ENCODE assay signal across 8 cellular contexts in the genomic region with DNA sequence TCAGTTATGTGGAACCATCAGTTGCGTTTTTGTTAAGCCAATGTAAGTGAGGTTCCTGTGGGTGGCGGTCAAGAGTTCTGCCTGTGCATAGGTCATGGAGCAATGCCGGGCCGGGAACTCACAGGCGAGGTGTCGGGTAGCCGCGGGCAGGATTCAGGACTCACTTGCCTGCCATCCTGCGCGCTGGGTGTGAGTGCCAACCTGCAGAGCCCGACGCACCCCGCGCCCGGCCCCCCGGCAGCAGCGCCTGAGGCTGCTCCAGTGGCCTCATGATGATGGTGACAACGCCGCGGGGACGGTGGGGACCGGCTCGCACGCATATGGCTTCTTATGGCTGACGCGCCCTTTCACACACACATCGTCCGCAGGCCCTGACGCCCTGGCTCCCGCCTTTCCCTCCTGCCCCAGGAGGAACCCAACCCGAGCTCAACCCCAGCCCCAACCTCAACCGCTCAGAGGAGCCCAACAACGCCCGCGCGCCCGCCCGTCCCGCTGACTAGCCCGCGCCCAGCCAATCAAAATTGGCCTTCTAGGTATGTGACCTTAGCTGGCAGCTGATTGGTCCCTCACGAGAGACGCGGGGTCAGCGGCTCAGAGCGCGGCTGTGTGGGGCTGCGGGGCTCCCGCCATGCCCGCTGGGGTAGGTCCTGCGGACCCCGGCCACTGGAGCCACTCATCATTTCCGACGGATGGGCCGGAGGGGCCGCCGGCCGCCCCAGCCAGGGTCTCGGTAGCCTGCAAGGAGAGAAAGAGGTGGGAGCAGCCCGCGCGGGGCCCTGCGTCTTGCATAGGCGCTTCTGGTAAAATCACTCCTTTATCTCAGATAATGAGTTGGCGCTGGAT. TPM values are rescaled to one million over a fixed set of nuclear protein-coding genes. Genes with fewer than 3 reads are reported as not detected.
DNase-seq lines count a peak whose midpoint lies in the region; ATAC-seq and TF ChIP-seq lines count a peak whose summit lies in the region.

A gene with protein sequence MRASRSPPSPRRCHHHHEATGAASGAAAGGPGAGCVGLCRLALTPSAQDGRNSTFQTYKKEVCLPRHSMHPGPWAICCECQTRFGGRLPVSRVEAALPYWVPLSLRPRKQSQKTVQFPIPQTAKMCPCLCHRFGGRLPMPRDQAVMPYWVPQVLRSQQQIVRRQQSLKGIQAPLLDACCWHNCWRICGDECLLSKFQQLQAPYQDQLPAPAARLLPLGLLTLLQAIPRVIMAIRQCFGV (minus strand): TSS at position 470 of the 843 bp plus-strand sequence. CDS start 150 bp downstream, at position 320.

- H3K27me3 ChIP-seq in left ventricle myocardium inferior (ENCODE audit: low read depth) = no peaks in the 10 kb centered on the region

- peaks cover 9% of the 10 kb centered on the region for H3K4me1 Mint-ChIP-seq in progenitor cell of endocrine pancreas (ENCODE audit: low read depth)

- no peaks in the 10 kb centered on the region for H3K27me3 Mint-ChIP-seq in progenitor cell of endocrine pancreas

- peak; percentile 76 for TF ChIP-seq CTCF in left ventricle myocardium inferior (IDR thresholded peaks at IDR 0.05; ENCODE audit: borderline replicate concordance)
- peak; percentile 59 for TF ChIP-seq CTCF in progenitor cell of endocrine pancreas (IDR thresholded peaks at IDR 0.05; ENCODE audit: unreplicated experiment)

- ATAC-seq in GM18498 (IDR thresholded peaks at IDR 0.05; ENCODE audit: unreplicated experiment) (peak; percentile 88), HG02885 (IDR thresholded peaks at IDR 0.05; ENCODE audit: poor library complexity, unreplicated experiment) (peak; percentile 95)

- peak within 1 kb of the TSS; percentile 99 for H3K4me3 ChIP-seq in left ventricle myocardium inferior

- H3K27ac Mint-ChIP-seq in progenitor cell of endocrine pancreas = peak within 1 kb of the TSS; percentile 99

- peak within 1 kb of the TSS; percentile 99 for H3K27ac ChIP-seq in left ventricle myocardium inferior (replicated peaks)

- no peaks in the 10 kb centered on the region for H3K9me3 ChIP-seq in left ventricle myocardium inferior (replicated peaks)

- H3K4me1 ChIP-seq in left ventricle myocardium inferior = peaks cover 22% of the 10 kb centered on the region

- H3K36me3 Mint-ChIP-seq in progenitor cell of endocrine pancreas (ENCODE audit: insufficient read depth) = no peaks in the 10 kb centered on the region

- no peaks in the 10 kb centered on the region for H3K9me3 Mint-ChIP-seq in progenitor cell of endocrine pancreas (ENCODE audit: low read depth)

- peak; percentile 75 for DNase-seq in NCI-H146 treated with DMSO at 0.1 percent for 48 hours (lab: John Stamatoyannopoulos, UW; ENCODE audit: unreplicated experiment)
- peak; percentile 88 to 96 (median 93) for DNase-seq in T-helper 1 cell
- DNase-seq in amniotic stem cell (lab: John Stamatoyannopoulos, UW) = peak; percentile 86
- peak; percentile 95 for DNase-seq in left ventricle myocardium inferior
- DNase-seq in progenitor cell of endocrine pancreas (ENCODE audit: low spot score, unreplicated experiment) = peak; percentile 96
- DNase-seq in ureter (ENCODE audit: low spot score) = peak; percentile 98

- H3K4me3 Mint-ChIP-seq in progenitor cell of endocrine pancreas (ENCODE audit: low read depth) = peak within 1 kb of the TSS; percentile 89

- intact Hi-C loops in left ventricle myocardium inferior (cut with micrococcal nuclease) = no loop called here

- no peaks in the 10 kb centered on the region for H3K36me3 ChIP-seq in left ventricle myocardium inferior

RNA-seq across cellular contexts. Expression of the gene that starts here (rescaled TPM):
- 3.2 TPM for total RNA-seq in left ventricle myocardium inferior
- total RNA-seq in progenitor cell of endocrine pancreas = 4.7 and 5.5 TPM in 2 replicates
- 4.2 TPM for total RNA-seq in ureter

Comparison
In these comparisons a context has a peak if more than half of its experiments do, and no peak if none do; other contexts are left out.
1. Peak in every context shown above with its lines: DNase-seq, ATAC-seq, H3K4me3 ChIP-seq and H3K27ac ChIP-seq.